25 cellular contexts compared by ENCODE assay signal in the genomic region with DNA sequence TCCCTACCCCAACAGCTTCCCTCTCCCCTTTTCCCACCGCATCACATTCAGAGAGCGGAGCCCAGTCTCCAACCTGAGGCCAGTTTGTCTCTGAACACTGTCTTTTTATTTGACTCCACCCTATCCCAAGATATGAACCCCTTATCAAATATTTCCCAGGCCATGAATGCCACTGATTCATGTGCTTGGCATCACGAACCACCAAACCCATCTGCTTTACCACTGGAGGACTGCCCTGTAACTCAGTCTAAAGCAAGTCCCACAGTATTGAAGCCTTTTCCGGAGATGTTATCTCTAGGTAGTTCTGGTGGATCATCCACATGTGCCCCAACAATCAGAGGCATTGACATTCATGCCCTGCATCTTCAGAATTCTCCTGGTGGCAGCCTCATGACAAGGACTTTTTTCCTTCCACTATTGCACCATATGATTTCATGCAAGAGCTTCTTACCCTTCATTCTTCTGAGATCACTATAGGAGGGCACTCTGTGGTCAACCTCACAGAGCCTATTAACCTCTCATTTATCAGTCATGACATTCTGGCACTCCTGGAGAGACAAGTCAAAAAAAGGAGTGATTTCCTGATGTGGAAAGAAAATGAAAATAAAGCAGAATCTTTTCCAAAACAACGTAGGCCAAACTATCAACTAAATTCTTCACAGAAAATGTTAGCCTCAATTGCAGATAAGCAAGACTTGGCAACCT. TPM values are rescaled to one million over a fixed set of nuclear protein-coding genes. Genes with fewer than 3 reads are reported as not detected.
DNase-seq lines count a peak whose midpoint lies in the region; ATAC-seq, FAIRE-seq and TF ChIP-seq lines count a peak whose summit lies in the region.
"Had no signal": no experiment of that assay in that cellular context is flagged by ENCODE, and none has a peak within 500 bp of the region (broad histone marks: within the 10 kb centered on the region; RNA-seq: fewer than 3 reads in every experiment).

No MANE protein-coding gene starts in this region.

- no peak overlapping the region for H3K9ac ChIP-seq in GM23248

- H3K9me3 ChIP-seq in GM23248 (ENCODE audit: low read depth): no peaks in the 10 kb centered on the region
- no peaks in the 10 kb centered on the region for H3K9me3 ChIP-seq in tibial nerve

- H4K20me1 ChIP-seq in GM23248 (ENCODE audit: insufficient read depth): no peaks in the 10 kb centered on the region

- no peaks in the 10 kb centered on the region for H3F3A ChIP-seq in GM23248 (ENCODE audit: insufficient read depth)

- no peak for ATAC-seq in GM21515 (IDR thresholded peaks at IDR 0.05; ENCODE audit: unreplicated experiment)
- no peak for ATAC-seq in GM21576 (IDR thresholded peaks at IDR 0.05; ENCODE audit: unreplicated experiment)
- ATAC-seq: HCT116, PC-3 had no signal

- peak; percentile 90 for FAIRE-seq in RCC 7860 (lab: Jason Lieb, UNC)
- FAIRE-seq: GM18507, H1 had no signal

- TF ChIP-seq EP300 in tibial nerve (IDR thresholded peaks at IDR 0.05): no peak

- no peaks in the 10 kb centered on the region for H3K36me3 ChIP-seq in GM23248 (ENCODE audit: low read depth)
- H3K36me3 ChIP-seq in tibial nerve: no peaks in the 10 kb centered on the region

- no peak overlapping the region for H2AFZ ChIP-seq in GM23248

- H3K4me3 ChIP-seq in GM23248: no peak overlapping the region
- no peak overlapping the region for H3K4me3 ChIP-seq in tibial nerve
- H3K4me3 ChIP-seq: SK-N-MC had no signal

- TF ChIP-seq POLR2A in tibial nerve (IDR thresholded peaks at IDR 0.05): no peak

- no peak overlapping the region for H3K27ac ChIP-seq in GM23248
- H3K27ac ChIP-seq in tibial nerve: no peak overlapping the region
- H3K27ac ChIP-seq: HL-60, SK-N-MC had no signal

- H3K27me3 ChIP-seq in GM23248 (replicated peaks; ENCODE audit: insufficient read depth) (no peaks in the 10 kb centered on the region), tibial nerve (no peaks in the 10 kb centered on the region)

- DNase-seq in GM23248: peak; percentile 8
- DNase-seq in RCC 7860 (ENCODE audit: low spot score): peak; percentile 88
- DNase-seq in glomerular visceral epithelial cell (ENCODE audit: extremely low spot score): peak; percentile 54
- no peak for DNase-seq in NK-92 treated with Interleukin-12 subunit alpha and Interleukin-12 subunit beta, amount 100 ng/mL, for 24 hours (lab: John Stamatoyannopoulos, UW)
- DNase-seq in tibial nerve (ENCODE audit: low spot score in 2 of 2): no peak
- DNase-seq: Calu3, DND-41, NCI-H1105, NCI-H1436 treated with DMSO at 0.1 percent for 48 hours, NCI-H187 treated with DMSO at 0.1 percent for 48 hours, NCI-H2171 treated with DMSO at 0.1 percent for 48 hours, NCI-H524, NCI-H748 treated with DMSO at 0.1 percent for 48 hours, PC-3, SHP77 treated with DMSO at 0.1 percent for 48 hours, SW 1271 had no signal

- H3K79me2 ChIP-seq in GM23248 (ENCODE audit: insufficient read depth): no peaks in the 10 kb centered on the region

- H3K9me2 ChIP-seq in GM23248 (ENCODE audit: insufficient read depth): no peaks in the 10 kb centered on the region

- H3K4me2 ChIP-seq in GM23248 (ENCODE audit: unreplicated experiment): no peak overlapping the region

- TF ChIP-seq CTCF in tibial nerve (IDR thresholded peaks at IDR 0.05): no peak

- H3K4me1 ChIP-seq in GM23248 (ENCODE audit: insufficient read depth): no peaks in the 10 kb centered on the region
- no peaks in the 10 kb centered on the region for H3K4me1 ChIP-seq in tibial nerve

- in situ Hi-C loops in GM23248 (cut with MboI): no loop called here

- 71 to 76% methylated on average over 5 of the region's 5 CpGs for WGBS in GM23248 (ENCODE audit: low coverage in 1 of 2, low lambda C conversion rate in 2 of 2, missing lambda C conversion rate in 2 of 2), 2 experiments
- 91 to 95% methylated on average over 5 of the region's 5 CpGs for WGBS in tibial nerve, 2 donors

RNA-seq across cellular contexts. Expression of a gene that starts 12.3 kb away (rescaled TPM):
- not detected in 2 replicates for total RNA-seq in GM23248 (2014; rRNA removed; shearing (Covaris generic))
- polyA plus RNA-seq in GM23248 (2016; fragmentation: Nextera tagmentation; extraction: Ambion mirVana): not detected in 2 replicates
- total RNA-seq in tibial nerve: not detected
- total RNA-seq: Calu3, G401, H1, PC-3 had no signal
- polyA plus RNA-seq: BJ, H1 had no signal

RNA-seq across cellular contexts. Expression of a gene that starts 27.3 kb away (rescaled TPM):
- total RNA-seq in GM23248 (2014; rRNA removed; shearing (Covaris generic)): not detected in 2 replicates
- polyA plus RNA-seq in GM23248 (2016; fragmentation: Nextera tagmentation; extraction: Ambion mirVana): not detected in 2 replicates
- not detected for total RNA-seq in tibial nerve
- total RNA-seq: Calu3, G401, H1, PC-3 had no signal
- polyA plus RNA-seq: BJ, H1 had no signal

Comparison
In these comparisons a context has a peak if more than half of its experiments do, and no peak if none do; other contexts are left out.
1. DNase-seq: peak in GM23248 (single experiment), RCC 7860 (single experiment) and glomerular visceral epithelial cell (single experiment); none in NK-92 treated with Interleukin-12 subunit alpha and Interleukin-12 subunit beta, amount 100 ng/mL, for 24 hours (single experiment) and tibial nerve (0 of 2).